ENCODE assay signal across 7 cellular contexts in genomic region chr3:127750226-127751031, GRCh38.
A peak's percentile ranks its signal among the peaks of the same experiment; 100 is the strongest.
DNase-seq lines count a peak whose midpoint lies in the region; ATAC-seq and TF ChIP-seq lines count a peak whose summit lies in the region.

No MANE protein-coding gene starts in this region.

- H3K4me1 ChIP-seq in MM.1S (ENCODE audit: low read length) (peaks cover 23% of the 10 kb centered on the region), ovary (ENCODE audit: insufficient read depth) (peaks cover 6% of the 10 kb centered on the region)

- no peaks in the 10 kb centered on the region for H3K79me2 ChIP-seq in MM.1S (ENCODE audit: low read length)

- H3F3A ChIP-seq in MM.1S (ENCODE audit: insufficient read depth, low read length), result peaks cover 23% of the 10 kb centered on the region

- no peak for TF ChIP-seq CTCF in GM12865 (IDR thresholded peaks at IDR 0.05; ENCODE audit: insufficient read depth, low read depth, low read length, missing control alignments)
- no peak for TF ChIP-seq CTCF in MM.1S (IDR thresholded peaks at IDR 0.05; ENCODE audit: low read length)
- TF ChIP-seq CTCF in ovary (IDR thresholded peaks at IDR 0.05), result no peak

- peak overlapping the region; percentile 66 for H3K4me3 ChIP-seq in GM12865 (ENCODE audit: low read depth, low read length)
- no peak overlapping the region for H3K4me3 ChIP-seq in MM.1S (ENCODE audit: low read length)
- H3K4me3 ChIP-seq in ovary, result no peak overlapping the region

- intact Hi-C loops in ovary (cut with DNase I), result loop anchor here in 1 of 4 donors (10.0 kb wide), 1 partner anchor 74 kb away; the partner anchor contains the start of gene MGLL

- peak overlapping the region; percentile 40 for H2AFZ ChIP-seq in MM.1S (ENCODE audit: low read length)

- peaks cover 37% of the 10 kb centered on the region for H3K4me1 Mint-ChIP-seq in stimulated activated naive CD8-positive, alpha-beta T cell treated with anti-CD3 and anti-CD28 coated beads, Interleukin-15, Interleukin-2, amounts not matched to agents 100 ng/mL and 50 ng/mL, for 24 hours (ENCODE audit: low read depth)

- TF ChIP-seq EP300 in ovary (IDR thresholded peaks at IDR 0.05), result no peak

- H3K27ac ChIP-seq in MM.1S (ENCODE audit: low read length), result peak overlapping the region; percentile 71
- H3K27ac ChIP-seq in ovary, result no peak overlapping the region

- DNase-seq in GM12865 (ENCODE audit: low read depth), result peak; percentile 92
- DNase-seq in MM.1S, result peak; percentile 69
- peak; percentile 43 for DNase-seq in cerebellar cortex (ENCODE audit: low spot score)
- DNase-seq in T1000 (lab: John Stamatoyannopoulos, UW), result no peak
- no peak for DNase-seq in ovary

- no peaks in the 10 kb centered on the region for H3K36me3 Mint-ChIP-seq in stimulated activated naive CD8-positive, alpha-beta T cell treated with anti-CD3 and anti-CD28 coated beads, Interleukin-15, Interleukin-2, amounts not matched to agents 100 ng/mL and 50 ng/mL, for 24 hours (ENCODE audit: low read depth)

- H3K9ac ChIP-seq in MM.1S (ENCODE audit: low read length), result peak overlapping the region; percentile 9; the same call in 1 of the 2 replicates

- ATAC-seq in GM21390 (IDR thresholded peaks at IDR 0.05; ENCODE audit: unreplicated experiment), result peak; percentile 33

- peaks cover 11% of the 10 kb centered on the region for H3K27me3 Mint-ChIP-seq in stimulated activated naive CD8-positive, alpha-beta T cell treated with anti-CD3 and anti-CD28 coated beads, Interleukin-15, Interleukin-2, amounts not matched to agents 100 ng/mL and 50 ng/mL, for 24 hours

- no peaks in the 10 kb centered on the region for H3K9me3 Mint-ChIP-seq in stimulated activated naive CD8-positive, alpha-beta T cell treated with anti-CD3 and anti-CD28 coated beads, Interleukin-15, Interleukin-2, amounts not matched to agents 100 ng/mL and 50 ng/mL, for 24 hours

- H3K4me3 Mint-ChIP-seq in stimulated activated naive CD8-positive, alpha-beta T cell treated with anti-CD3 and anti-CD28 coated beads, Interleukin-15, Interleukin-2, amounts not matched to agents 100 ng/mL and 50 ng/mL, for 24 hours, result peak overlapping the region; percentile 44

- H3K9me3 ChIP-seq in MM.1S (replicated peaks; ENCODE audit: insufficient read depth, low read length) (no peaks in the 10 kb centered on the region), ovary (no peaks in the 10 kb centered on the region)

- H3K27ac Mint-ChIP-seq in stimulated activated naive CD8-positive, alpha-beta T cell treated with anti-CD3 and anti-CD28 coated beads, Interleukin-15, Interleukin-2, amounts not matched to agents 100 ng/mL and 50 ng/mL, for 24 hours, result peak overlapping the region; percentile 68

- H4K20me1 ChIP-seq in MM.1S (ENCODE audit: insufficient read depth, low read length), result no peaks in the 10 kb centered on the region

- WGBS in ovary, 3 donors, result 87 to 93% (median 90%) methylated on average over 12 of the region's 12 CpGs

- peak overlapping the region; percentile 42 for H3K4me2 ChIP-seq in MM.1S (ENCODE audit: low read depth, low read length)

- no peak for TF ChIP-seq POLR2A in ovary (IDR thresholded peaks at IDR 0.05)

- H3K27me3 ChIP-seq in MM.1S (replicated peaks; ENCODE audit: insufficient read depth, low read length) (no peaks in the 10 kb centered on the region), ovary (no peaks in the 10 kb centered on the region)

- no peaks in the 10 kb centered on the region for H3K9me2 ChIP-seq in MM.1S (replicated peaks; ENCODE audit: insufficient read depth, low read length)

- H3K36me3 ChIP-seq in MM.1S (replicated peaks; ENCODE audit: insufficient read depth, low read length) (no peaks in the 10 kb centered on the region), ovary (no peaks in the 10 kb centered on the region)

Comparison
In these comparisons a context has a peak if more than half of its experiments do, and no peak if none do; other contexts are left out.
1. DNase-seq: peak in GM12865 (single experiment), MM.1S (single experiment) and cerebellar cortex (single experiment); none in T1000 (single experiment) and ovary (0 of 5).